ENCODE assay signal across 10 cellular contexts in genomic region chr9:27426717-27427645, GRCh38.
A peak's percentile ranks its signal among the peaks of the same experiment; 100 is the strongest.
DNase-seq lines count a peak whose midpoint lies in the region; ATAC-seq, FAIRE-seq and TF ChIP-seq lines count a peak whose summit lies in the region.
"Had no signal": no experiment of that assay in that cellular context is flagged by ENCODE, and none has a peak within 500 bp of the region (broad histone marks: within the 10 kb centered on the region; RNA-seq: fewer than 3 reads in every experiment).

No MANE protein-coding gene starts in this region.

- peaks cover 10% of the 10 kb centered on the region for H3K36me3 Mint-ChIP-seq in stimulated activated memory B cell treated with anti-CD40 and anti-IgM and Interleukin-4, amounts not matched to agents 10 μg/mL and 1 μg/mL and 100 μg/mL, for 72 hours

- H3K4me1 ChIP-seq in foreskin keratinocyte: peaks cover 73% of the 10 kb centered on the region
- H3K4me1 ChIP-seq: prostate gland had no signal

- H3K4me3 Mint-ChIP-seq in stimulated activated memory B cell treated with anti-CD40 and anti-IgM and Interleukin-4, amounts not matched to agents 10 μg/mL and 1 μg/mL and 100 μg/mL, for 72 hours: no peak overlapping the region
- no peak overlapping the region for H3K4me3 Mint-ChIP-seq in stimulated activated naive CD8-positive, alpha-beta T cell treated with anti-CD3 and anti-CD28 coated beads, Interleukin-15, amount 100 ng/mL, for 72 hours

- TF ChIP-seq POLR2A in H54 (IDR thresholded peaks at IDR 0.05; ENCODE audit: low read depth, low read length): no peak

- H3K27ac Mint-ChIP-seq in stimulated activated memory B cell treated with anti-CD40 and anti-IgM and Interleukin-4, amounts not matched to agents 10 μg/mL and 1 μg/mL and 100 μg/mL, for 72 hours: peak overlapping the region; percentile 41
- no peak overlapping the region for H3K27ac Mint-ChIP-seq in stimulated activated naive CD8-positive, alpha-beta T cell treated with anti-CD3 and anti-CD28 coated beads, Interleukin-15, amount 100 ng/mL, for 72 hours

- no peaks in the 10 kb centered on the region for H3K9me3 Mint-ChIP-seq in stimulated activated memory B cell treated with anti-CD40 and anti-IgM and Interleukin-4, amounts not matched to agents 10 μg/mL and 1 μg/mL and 100 μg/mL, for 72 hours
- peaks cover 0 to 5% of the 10 kb centered on the region in 2 donors for H3K9me3 Mint-ChIP-seq in stimulated activated naive CD8-positive, alpha-beta T cell treated with anti-CD3 and anti-CD28 coated beads, Interleukin-15, amount 100 ng/mL, for 72 hours

- H3K27ac ChIP-seq in foreskin keratinocyte: peak overlapping the region; percentile 68
- H3K27ac ChIP-seq: prostate gland had no signal

- H3K27me3 ChIP-seq in foreskin keratinocyte: no peaks in the 10 kb centered on the region

- peaks cover 70% of the 10 kb centered on the region for H3K4me1 Mint-ChIP-seq in stimulated activated memory B cell treated with anti-CD40 and anti-IgM and Interleukin-4, amounts not matched to agents 10 μg/mL and 1 μg/mL and 100 μg/mL, for 72 hours
- H3K4me1 Mint-ChIP-seq in stimulated activated naive CD8-positive, alpha-beta T cell treated with anti-CD3 and anti-CD28 coated beads, Interleukin-15, amount 100 ng/mL, for 72 hours: no peaks in the 10 kb centered on the region

- FAIRE-seq in H54 (lab: Jason Lieb, UNC): peak; percentile 99
- FAIRE-seq in RCC 7860 (lab: Jason Lieb, UNC): no peak

- ATAC-seq in foreskin keratinocyte (peak; percentile 79), GM21390 (IDR thresholded peaks at IDR 0.05; ENCODE audit: unreplicated experiment) (no peak)
- ATAC-seq in stimulated activated memory B cell treated with anti-CD40 and anti-IgM and Interleukin-4, amounts not matched to agents 10 μg/mL and 1 μg/mL and 100 μg/mL, for 72 hours: no peak
- no peak for ATAC-seq in stimulated activated naive CD8-positive, alpha-beta T cell treated with anti-CD3 and anti-CD28 coated beads, Interleukin-15, amount 100 ng/mL, for 72 hours

- in situ Hi-C loops in GM13976 (cut with MboI; ENCODE audit: low sequenced_read_pairs, unreplicated experiment): no loop called here

- DNase-seq in H54 (ENCODE audit: insufficient read length, low spot score): peak; percentile 61
- DNase-seq in RCC 7860 (ENCODE audit: low spot score): peak; percentile 60
- DNase-seq in foreskin keratinocyte: peak; percentile 97 to 99
- DNase-seq in GM13976 (ENCODE audit: low spot score): no peak
- no peak for DNase-seq in stimulated activated naive CD8-positive, alpha-beta T cell treated with anti-CD3 and anti-CD28 coated beads, Interleukin-15, amount 100 ng/mL, for 72 hours
- DNase-seq: central memory CD4-positive, alpha-beta T cell; NCI-H2029 had no signal

- no peaks in the 10 kb centered on the region for H3K27me3 Mint-ChIP-seq in stimulated activated memory B cell treated with anti-CD40 and anti-IgM and Interleukin-4, amounts not matched to agents 10 μg/mL and 1 μg/mL and 100 μg/mL, for 72 hours
- H3K27me3 Mint-ChIP-seq in stimulated activated naive CD8-positive, alpha-beta T cell treated with anti-CD3 and anti-CD28 coated beads, Interleukin-15, amount 100 ng/mL, for 72 hours: no peaks in the 10 kb centered on the region

- TF ChIP-seq CTCF in foreskin keratinocyte (conservative IDR thresholded peaks at IDR 0.05) (no peak), GM13976 (IDR thresholded peaks at IDR 0.05; ENCODE audit: borderline replicate concordance, control extremely low read depth, extremely low read depth, insufficient read depth, missing control alignments) (no peak)

Comparison
In these comparisons a context has a peak if more than half of its experiments do, and no peak if none do; other contexts are left out.
1. DNase-seq: peak in H54 (single experiment), RCC 7860 (single experiment) and foreskin keratinocyte (2 of 2); none in GM13976 (single experiment) and stimulated activated naive CD8-positive, alpha-beta T cell treated with anti-CD3 and anti-CD28 coated beads, Interleukin-15, amount 100 ng/mL, for 72 hours (0 of 2).